In the genomic region with DNA sequence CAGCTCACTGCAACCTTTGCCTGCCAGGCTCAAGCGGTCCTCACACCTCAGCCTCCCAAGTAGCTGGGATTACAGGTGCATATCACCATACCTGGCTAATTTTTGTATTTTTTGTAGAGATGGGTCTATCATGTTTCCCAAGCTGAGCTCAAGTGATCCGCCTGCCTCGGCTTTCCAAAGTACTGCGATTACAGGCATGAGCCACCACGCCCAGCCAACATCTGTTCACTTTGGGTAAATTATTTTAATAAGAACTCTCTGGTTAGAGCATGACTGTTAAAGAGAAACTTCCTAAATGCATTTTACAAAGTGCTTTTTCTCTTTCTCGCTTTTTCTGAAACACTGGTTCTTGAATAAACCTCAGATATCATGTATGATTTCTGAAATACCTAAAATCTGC, we compare ENCODE assay signal across 1 cellular context.
TF ChIP-seq lines count a peak whose summit lies in the region.

No MANE protein-coding gene starts in this region.

TF ChIP-seq in HEK293, 187 proteins besides CTCF, POLR2A, EP300 and RAD21 (continued from another document):
- TF ChIP-seq OSR2 (tag by site-specific recombination; IDR thresholded peaks at IDR 0.05) (no peak), ZNF155 (tag by site-specific recombination; IDR thresholded peaks at IDR 0.05) (no peak), REPIN1 (tag by site-specific recombination; IDR thresholded peaks at IDR 0.05; ENCODE audit: low read depth) (no peak), MEIS1 (CRISPR knock-in tag; IDR thresholded peaks at IDR 0.05; ENCODE audit: borderline replicate concordance) (no peak)
- TF ChIP-seq, protein P1, sequence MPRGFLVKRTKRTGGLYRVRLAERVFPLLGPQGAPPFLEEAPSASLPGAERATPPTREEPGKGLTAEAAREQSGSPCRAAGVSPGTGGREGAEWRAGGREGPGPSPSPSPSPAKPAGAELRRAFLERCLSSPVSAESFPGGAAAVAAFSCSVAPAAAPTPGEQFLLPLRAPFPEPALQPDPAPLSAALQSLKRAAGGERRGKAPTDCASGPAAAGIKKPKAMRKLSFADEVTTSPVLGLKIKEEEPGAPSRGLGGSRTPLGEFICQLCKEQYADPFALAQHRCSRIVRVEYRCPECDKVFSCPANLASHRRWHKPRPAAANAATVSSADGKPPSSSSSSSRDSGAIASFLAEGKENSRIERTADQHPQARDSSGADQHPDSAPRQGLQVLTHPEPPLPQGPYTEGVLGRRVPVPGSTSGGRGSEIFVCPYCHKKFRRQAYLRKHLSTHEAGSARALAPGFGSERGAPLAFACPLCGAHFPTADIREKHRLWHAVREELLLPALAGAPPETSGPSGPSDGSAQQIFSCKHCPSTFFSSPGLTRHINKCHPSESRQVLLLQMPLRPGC (tag by site-specific recombination; IDR thresholded peaks at IDR 0.05): no peak
- TF ChIP-seq, protein P2, sequence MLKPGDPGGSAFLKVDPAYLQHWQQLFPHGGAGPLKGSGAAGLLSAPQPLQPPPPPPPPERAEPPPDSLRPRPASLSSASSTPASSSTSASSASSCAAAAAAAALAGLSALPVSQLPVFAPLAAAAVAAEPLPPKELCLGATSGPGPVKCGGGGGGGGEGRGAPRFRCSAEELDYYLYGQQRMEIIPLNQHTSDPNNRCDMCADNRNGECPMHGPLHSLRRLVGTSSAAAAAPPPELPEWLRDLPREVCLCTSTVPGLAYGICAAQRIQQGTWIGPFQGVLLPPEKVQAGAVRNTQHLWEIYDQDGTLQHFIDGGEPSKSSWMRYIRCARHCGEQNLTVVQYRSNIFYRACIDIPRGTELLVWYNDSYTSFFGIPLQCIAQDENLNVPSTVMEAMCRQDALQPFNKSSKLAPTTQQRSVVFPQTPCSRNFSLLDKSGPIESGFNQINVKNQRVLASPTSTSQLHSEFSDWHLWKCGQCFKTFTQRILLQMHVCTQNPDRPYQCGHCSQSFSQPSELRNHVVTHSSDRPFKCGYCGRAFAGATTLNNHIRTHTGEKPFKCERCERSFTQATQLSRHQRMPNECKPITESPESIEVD (tag by site-specific recombination; IDR thresholded peaks at IDR 0.05): peak; percentile 11; the same call in 1 of the 2 replicates
TF ChIP-seq in HEK293: peak in this region for 3.
